Comparison of ENCODE assay signal across 9 cellular contexts in genomic region chr7:134943785-134944400, GRCh38. TPM values are rescaled to one million over a fixed set of nuclear protein-coding genes. Genes with fewer than 3 reads are reported as not detected.
A peak's percentile ranks its signal among the peaks of the same experiment; 100 is the strongest.
DNase-seq lines count a peak whose midpoint lies in the region; ATAC-seq and TF ChIP-seq lines count a peak whose summit lies in the region.
"Had no signal": no experiment of that assay in that cellular context is flagged by ENCODE, and none has a peak within 500 bp of the region (broad histone marks: within the 10 kb centered on the region; RNA-seq: fewer than 3 reads in every experiment).

No MANE protein-coding gene starts in this region.

- intact Hi-C loops in heart right ventricle (cut with DNase I) (loop anchor here in 4 of 10 donors (5.0 to 10.0 kb wide), 5 partner anchors 167 to 257 kb away; partner anchors contain the start of gene CALD1 (in 1 of the 4)), right cardiac atrium (cut with DNase I) (loop anchor here in 1 of 4 donors (5.0 kb wide), 1 partner anchor 252 kb away; no protein-coding TSS in a partner anchor), left lung (cut with DNase I) (no loop called here)

- 35 to 46% methylated on average over 3 of the region's 3 CpGs for WGBS in heart right ventricle, 2 donors
- WGBS in right cardiac atrium, result 40% methylated on average over 3 of the region's 3 CpGs

- H3K4me1 ChIP-seq in heart right ventricle (peaks cover 0 to 22% (median 17%) of the 10 kb centered on the region in 9 donors), right cardiac atrium (ENCODE audit: control insufficient read depth, insufficient read depth, low read length) (peaks cover 4% of the 10 kb centered on the region), left lung (peaks cover 0 to 5% of the 10 kb centered on the region in 2 donors)

- TF ChIP-seq CTCF in heart right ventricle (IDR thresholded peaks at IDR 0.05) (peak in 7 of 9 donors; percentile 34 to 66 (median 51)), left lung (IDR thresholded peaks at IDR 0.05) (peak in 1 of 2 donors; percentile 13)

- peak overlapping the region in 2 of 10 donors; percentile 16 to 17 for H3K27ac ChIP-seq in heart right ventricle
- H3K27ac ChIP-seq in right cardiac atrium (ENCODE audit: low read length), result no peak overlapping the region
- H3K27ac ChIP-seq in left lung, result no peak overlapping the region

- H3K9me3 ChIP-seq in heart right ventricle (no peaks in the 10 kb centered on the region), right cardiac atrium (ENCODE audit: control insufficient read depth, low read length) (no peaks in the 10 kb centered on the region), left lung (no peaks in the 10 kb centered on the region)

- H3K36me3 ChIP-seq in heart right ventricle (peaks cover 0 to 89% (median 32%) of the 10 kb centered on the region in 9 donors), left lung (peaks cover 0 to 7% of the 10 kb centered on the region in 2 donors)

- H3K4me3 ChIP-seq in heart right ventricle (no peak overlapping the region), right cardiac atrium (ENCODE audit: low read length) (no peak overlapping the region), left lung (no peak overlapping the region)

- H3K27me3 ChIP-seq in heart right ventricle (no peaks in the 10 kb centered on the region), right cardiac atrium (ENCODE audit: control insufficient read depth, insufficient read depth) (no peaks in the 10 kb centered on the region), left lung (no peaks in the 10 kb centered on the region)

- DNase-seq in heart right ventricle (no peak), right cardiac atrium (no peak), SHP77 (lab: John Stamatoyannopoulos, UW) (peak; percentile 4 to 13), left lung (no peak), AG20443 (ENCODE audit: low spot score) (no peak), iPS-NIHi7 (ENCODE audit: extremely low spot score) (no peak)
- DNase-seq in activated naive CD4-positive, alpha-beta T cell (lab: John Stamatoyannopoulos, UW), result no peak
- DNase-seq: activated naive CD8-positive, alpha-beta T cell treated with anti-CD3 and anti-CD28 coated beads, Interleukin-2, amount 10 ng/mL, durations not matched to agents 7 days and 5 days had no signal

- peak in 3 of 8 donors; percentile 53 to 60 (median 56) for ATAC-seq in heart right ventricle
- ATAC-seq in right cardiac atrium, result no peak
- peak; percentile 77 for ATAC-seq in HG03175 (IDR thresholded peaks at IDR 0.05; ENCODE audit: unreplicated experiment)
- ATAC-seq in left lung, result peak; percentile 49

RNA-seq across cellular contexts. Expression of gene AGBL3, which starts 42.4 kb away (rescaled TPM):
- total RNA-seq in heart right ventricle (1 to 10 TPM in 8 of 10 donors, under 1 TPM in 2; 0.64 to 2.6 (median 1.3) TPM), right cardiac atrium (1 to 10 TPM; 1.2 to 3.4 (median 1.8) TPM), left lung (1 to 10 TPM; 2.7 to 3.4 TPM)
- polyA plus RNA-seq in heart right ventricle (under 1 TPM; 0.88 to 0.95 TPM), right cardiac atrium (0.81 TPM)

Comparison
In these comparisons a context has a peak if more than half of its experiments do, and no peak if none do; other contexts are left out.
1. ATAC-seq: peak in HG03175 (single experiment) and left lung (single experiment); none in right cardiac atrium (0 of 2).
2. DNase-seq: peak in SHP77 (2 of 2); none in heart right ventricle (0 of 2), right cardiac atrium (0 of 3), left lung (0 of 2), AG20443 (single experiment), iPS-NIHi7 (single experiment) and activated naive CD4-positive, alpha-beta T cell (0 of 4).